In the genomic region with DNA sequence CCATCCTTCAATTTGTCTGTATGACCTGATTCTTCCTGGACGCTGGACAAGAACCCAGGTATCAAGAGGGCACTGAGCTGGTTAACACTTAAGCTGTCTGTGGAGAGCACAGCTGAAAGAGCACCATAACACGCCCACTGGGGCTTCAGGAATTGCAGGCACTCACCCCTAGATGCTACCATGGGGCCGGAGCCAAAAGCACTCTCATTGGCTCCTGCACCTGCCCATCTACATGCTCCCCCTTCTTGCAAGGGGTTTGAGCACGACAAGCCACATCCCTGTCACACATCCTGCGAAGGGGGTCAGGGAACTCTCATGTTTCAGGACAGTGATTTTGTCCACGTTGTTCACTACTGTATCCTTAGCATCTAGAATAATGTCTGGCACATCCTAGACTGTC, we compare ENCODE assay signal across 26 cellular contexts. TPM values are rescaled to one million over a fixed set of nuclear protein-coding genes. Genes with fewer than 3 reads are reported as not detected.
DNase-seq lines count a peak whose midpoint lies in the region; ATAC-seq, FAIRE-seq and TF ChIP-seq lines count a peak whose summit lies in the region.
"Had no signal": no experiment of that assay in that cellular context is flagged by ENCODE, and none has a peak within 500 bp of the region (broad histone marks: within the 10 kb centered on the region; RNA-seq: fewer than 3 reads in every experiment).

No MANE protein-coding gene starts in this region.

- H3K79me1 ChIP-seq in H9 (ENCODE audit: insufficient read depth, low read depth, low read length, poor library complexity, severe bottlenecking), result no peaks in the 10 kb centered on the region

- no peak overlapping the region for H4K5ac ChIP-seq in H9 (ENCODE audit: insufficient read length, low read depth, low read length)

- H3K9me3 ChIP-seq in A549, result no peaks in the 10 kb centered on the region
- H3K9me3 ChIP-seq in H9 (ENCODE audit: control insufficient read depth, low read depth, low read length), result no peaks in the 10 kb centered on the region
- H3K9me3 ChIP-seq in iPS DF 6.9 (ENCODE audit: control insufficient read depth, insufficient read depth, low read length), result no peaks in the 10 kb centered on the region
- H3K9me3 ChIP-seq: BLaER1, left lung had no signal

- no peak for FAIRE-seq in A549 (lab: Jason Lieb, UNC)
- FAIRE-seq: GM12891, small intestine had no signal

- no peak overlapping the region for H3T11ph ChIP-seq in H9 (ENCODE audit: low read length)

- CTCF ChIA-PET in A549 (lab: Yijun Ruan, JAX), result no interaction called here

- H3K36me3 Mint-ChIP-seq in H9 (ENCODE audit: insufficient read depth in 1 of 3, low read depth in 3 of 3), result no peaks in the 10 kb centered on the region
- H3K36me3 Mint-ChIP-seq: mesothelial cell of epicardium; naive thymus-derived CD4-positive, alpha-beta T cell; type B pancreatic cell had no signal

- TF ChIP-seq POLR2A in A549 (IDR thresholded peaks at IDR 0.05; ENCODE audit: low read length), result no peak
- TF ChIP-seq POLR2A in lower leg skin (IDR thresholded peaks at IDR 0.05), result no peak

- H3K56ac ChIP-seq in H9 (ENCODE audit: insufficient read length, low read depth, low read length), result no peak overlapping the region

- no peak overlapping the region for H2BK20ac ChIP-seq in H9 (ENCODE audit: low read depth, low read length, poor library complexity, severe bottlenecking)

- 0 out of 2 replicates have a peak, but pooled peaks cover 2% of the 10 kb centered on the region for H3K27me3 Mint-ChIP-seq in H9 (ENCODE audit: low read depth)

- H3K9ac ChIP-seq in H9 (ENCODE audit: extremely low read depth, insufficient read length, low read length), result no peak overlapping the region
- H3K9ac ChIP-seq: BLaER1 had no signal

- H3K27ac ChIP-seq in A549 (no peak overlapping the region), H9 (ENCODE audit: insufficient read length, low read depth, low read length) (no peak overlapping the region), iPS DF 6.9 (ENCODE audit: low read length) (no peak overlapping the region)
- H3K27ac ChIP-seq: BLaER1, left lung, SK-N-MC had no signal

- H3K27me3 ChIP-seq in H9 (ENCODE audit: insufficient read depth, low read length) (no peaks in the 10 kb centered on the region), iPS DF 6.9 (ENCODE audit: control insufficient read depth, insufficient read depth, low read length) (no peaks in the 10 kb centered on the region)
- H3K27me3 ChIP-seq: BLaER1, left lung had no signal

- POLR2A ChIA-PET in A549 (lab: Yijun Ruan, JAX), result no interaction called here

- no peaks in the 10 kb centered on the region for H3K36me3 ChIP-seq in iPS DF 6.9 (ENCODE audit: control insufficient read depth, insufficient read depth, low read length)
- H3K36me3 ChIP-seq: BLaER1, left lung had no signal

- no peak overlapping the region for H3K23ac ChIP-seq in H9 (ENCODE audit: insufficient read length, low read depth, low read length)

- ATAC-seq in A549 (peak; percentile 50 to 56; a peak in 4 of 6 replicates), HG03354 (IDR thresholded peaks at IDR 0.05; ENCODE audit: poor library complexity, severe bottlenecking, unreplicated experiment) (no peak)
- ATAC-seq: left lung; naive thymus-derived CD4-positive, alpha-beta T cell had no signal

- 12% methylated on average over 6 of the region's 6 CpGs for WGBS in A549 (ENCODE audit: missing lambda C conversion rate)
- no CpG with 5 or more reads among the region's 6 CpGs for WGBS in H9 (ENCODE audit: extremely low coverage, insufficient read length, low lambda C conversion rate)
- WGBS in iPS DF 6.9 (ENCODE audit: insufficient coverage, insufficient read length), result no CpG with 5 or more reads among the region's 6 CpGs
- 53 to 70% methylated on average over 6 of the region's 6 CpGs for WGBS in lower leg skin, 2 donors

- TF ChIP-seq CTCF in A549 (IDR thresholded peaks at IDR 0.05) (no peak), H9 (conservative IDR thresholded peaks at IDR 0.05) (no peak), lower leg skin (IDR thresholded peaks at IDR 0.05) (no peak)

- no peak overlapping the region for H2BK5ac ChIP-seq in H9 (ENCODE audit: insufficient read length, low read length)

- no peak overlapping the region for H2AFZ ChIP-seq in H9 (ENCODE audit: low read length)

- H3K18ac ChIP-seq in H9 (ENCODE audit: insufficient read length, low read depth, low read length), result no peak overlapping the region

- no peak overlapping the region for H3K4me3 Mint-ChIP-seq in H9
- H3K4me3 Mint-ChIP-seq: activated CD4-positive, alpha-beta T cell treated with anti-CD3 and anti-CD28 coated beads, Interleukin-2, amount 10 ng/mL, durations not matched to agents 24 days and 14 days; mesothelial cell of epicardium; naive thymus-derived CD4-positive, alpha-beta T cell; type B pancreatic cell had no signal

- H3K4me1 ChIP-seq in A549, result no peaks in the 10 kb centered on the region
- no peaks in the 10 kb centered on the region for H3K4me1 ChIP-seq in H9 (ENCODE audit: insufficient read depth, low read length)
- H3K4me1 ChIP-seq in iPS DF 6.9 (ENCODE audit: control insufficient read depth, insufficient read depth, low read length), result no peaks in the 10 kb centered on the region
- H3K4me1 ChIP-seq: BLaER1, left lung had no signal

- peaks cover 0 to 2% of the 10 kb centered on the region in 2 experiments; a peak in 2 of 4 replicates for H3K4me1 Mint-ChIP-seq in H9
- H3K4me1 Mint-ChIP-seq: activated CD4-positive, alpha-beta T cell treated with anti-CD3 and anti-CD28 coated beads, Interleukin-2, amount 10 ng/mL, durations not matched to agents 24 days and 14 days; mesothelial cell of epicardium; naive thymus-derived CD4-positive, alpha-beta T cell had no signal

- H3K4ac ChIP-seq in H9 (ENCODE audit: low read depth, low read length), result no peak overlapping the region

- H2AK5ac ChIP-seq in H9 (ENCODE audit: insufficient read length, low read length), result no peak overlapping the region

- H2BK120ac ChIP-seq in H9 (ENCODE audit: low read depth, low read length, poor library complexity, severe bottlenecking), result no peak overlapping the region

- no peak overlapping the region for H3K4me2 ChIP-seq in A549
- peak overlapping the region; percentile 18 for H3K4me2 ChIP-seq in H9 (ENCODE audit: insufficient read depth, insufficient read length, low read length)
- H3K4me2 ChIP-seq: BLaER1 had no signal

- H3K27ac Mint-ChIP-seq in H9, result no peak overlapping the region
- H3K27ac Mint-ChIP-seq: activated CD4-positive, alpha-beta T cell treated with anti-CD3 and anti-CD28 coated beads, Interleukin-2, amount 10 ng/mL, durations not matched to agents 24 days and 14 days; mesothelial cell of epicardium; naive thymus-derived CD4-positive, alpha-beta T cell; type B pancreatic cell had no signal

- no peak overlapping the region for H3K14ac ChIP-seq in H9 (ENCODE audit: insufficient read depth, low read length)

- TF ChIP-seq RAD21 in A549 (conservative IDR thresholded peaks at IDR 0.05 in 1 of 2, IDR thresholded peaks at IDR 0.05 in 1 of 2), result no peak

- H3K9me3 Mint-ChIP-seq in H9, result no peaks in the 10 kb centered on the region
- H3K9me3 Mint-ChIP-seq: activated CD4-positive, alpha-beta T cell treated with anti-CD3 and anti-CD28 coated beads, Interleukin-2, amount 10 ng/mL, durations not matched to agents 24 days and 14 days; naive thymus-derived CD4-positive, alpha-beta T cell; type B pancreatic cell had no signal

- H2BK12ac ChIP-seq in H9 (ENCODE audit: insufficient read length, low read depth, low read length), result no peak overlapping the region

- peak in 1 of 2 experiments; percentile 25 for DNase-seq in A549 (ENCODE audit: low read depth in 1 of 2, low spot score in 1 of 2)
- DNase-seq in H9, result peak; percentile 91
- DNase-seq in SK-N-DZ (ENCODE audit: low spot score), result peak; percentile 64
- DNase-seq in iPS DF 6.9 (ENCODE audit: low read depth, low spot score), result peak; percentile 33
- no peak for DNase-seq in amniotic stem cell (lab: John Stamatoyannopoulos, UW)
- DNase-seq in lower leg skin (ENCODE audit: low spot score in 2 of 2), result no peak
- no peak for DNase-seq in stimulated activated naive CD4-positive, alpha-beta T cell (lab: John Stamatoyannopoulos, UW)
- DNase-seq: activated CD4-positive, alpha-beta T cell treated with anti-CD3 and anti-CD28 coated beads, Interleukin-2, amount 10 ng/mL, durations not matched to agents 24 days and 14 days; activated naive CD4-positive, alpha-beta T cell treated with anti-CD3 and anti-CD28 coated beads, Interleukin-2, amount 50 U/mL, for 16 hours; COR-L47; DMS79; HCEC 1CT; KBM-7; left lung; naive thymus-derived CD4-positive, alpha-beta T cell; NCI-H1436 treated with DMSO at 0.1 percent for 48 hours; NCI-H510A treated with DMSO at 0.1 percent for 48 hours; small intestine; stimulated activated CD4-positive, alpha-beta T cell treated with anti-CD3 and anti-CD28 coated beads, Interleukin-1b, Interleukin-23, amount 100 ng/mL, for 48 hours; T-helper 2 cell had no signal

- no peaks in the 10 kb centered on the region for H3K23me2 ChIP-seq in H9 (ENCODE audit: insufficient read length, low read depth, low read length, poor library complexity, severe bottlenecking)

- no peak overlapping the region for H2BK15ac ChIP-seq in H9 (ENCODE audit: low read depth, low read length)

- H4K8ac ChIP-seq in H9 (replicated peaks; ENCODE audit: insufficient read length, low read depth, low read length), result no peak overlapping the region

- no peak for TF ChIP-seq EP300 in A549 (IDR thresholded peaks at IDR 0.05)

- no peak overlapping the region for H4K91ac ChIP-seq in H9 (ENCODE audit: insufficient read length, low read depth, low read length)

- H4K20me1 ChIP-seq in H9 (ENCODE audit: control insufficient read depth, insufficient read depth, insufficient read length), result no peaks in the 10 kb centered on the region
- H4K20me1 ChIP-seq: BLaER1 had no signal

- H3K79me2 ChIP-seq in H9 (ENCODE audit: insufficient read depth, low read length), result no peaks in the 10 kb centered on the region

- H3K4me3 ChIP-seq in A549, result no peak overlapping the region
- no peak overlapping the region for H3K4me3 ChIP-seq in iPS DF 6.9 (ENCODE audit: low read length)
- H3K4me3 ChIP-seq in lower leg skin (ENCODE audit: low read depth, poor library complexity, severe bottlenecking), result no peak overlapping the region
- H3K4me3 ChIP-seq: BLaER1, left lung, SK-N-MC had no signal

- intact Hi-C loops in lower leg skin (cut with DNase I; ENCODE audit: low total_unique reads), result no loop called here

RNA-seq across cellular contexts. Expression of gene TBC1D15, which starts 35.1 kb away (rescaled TPM):
- 37.8 and 52.2 TPM in 2 replicates for polyA plus RNA-seq in A549 (2011; rRNA removed)
- polyA plus RNA-seq in A549 (2012; cell fraction: cytosol; rRNA removed), result 8.8 and 9.4 TPM in 2 replicates
- polyA plus RNA-seq in A549 (2012; cell fraction: nucleus; rRNA removed), result 5.9 and 9.2 TPM in 2 replicates
- 34.8 to 42.2 TPM (median 41.9 TPM) in 3 replicates for polyA plus RNA-seq in A549 (2017; fragmentation: RNase III; extraction: RNeasy Plus Mini Kit Qiagen cat#74134 plus additional on column Dnase treatment)
- polyA minus RNA-seq in A549 (2011; rRNA and poly(A)+ RNA removed), result 16.5 and 18.1 TPM in 2 replicates
- 39.7 and 44.4 TPM in 2 replicates for total RNA-seq in H9 (2021)
- 19.1 and 19.8 TPM in 2 replicates for polyA plus RNA-seq in SK-N-DZ (2014; cell fraction: cytosol; rRNA removed)
- 32.5 and 60.4 TPM in 2 replicates for polyA plus RNA-seq in SK-N-DZ (2014; cell fraction: nucleus; rRNA removed)
- 10 to 100 TPM; 29.1 to 52.2 (median 41.3) TPM for total RNA-seq in lower leg skin

RNA-seq across cellular contexts. Expression of gene RAB21, which starts 49.8 kb away (rescaled TPM):
- 23.8 and 33.3 TPM in 2 replicates for polyA plus RNA-seq in A549 (2011; rRNA removed)
- 5.4 and 5.9 TPM in 2 replicates for polyA plus RNA-seq in A549 (2012; cell fraction: cytosol; rRNA removed)
- 1.2 and 1.3 TPM in 2 replicates for polyA plus RNA-seq in A549 (2012; cell fraction: nucleus; rRNA removed)
- polyA plus RNA-seq in A549 (2017; fragmentation: RNase III; extraction: RNeasy Plus Mini Kit Qiagen cat#74134 plus additional on column Dnase treatment), result 30.5 to 33.1 TPM (median 32.4 TPM) in 3 replicates
- 7.7 and 9.3 TPM in 2 replicates for polyA minus RNA-seq in A549 (2011; rRNA and poly(A)+ RNA removed)
- 48.0 and 53.0 TPM in 2 replicates for total RNA-seq in H9 (2021)
- 16.8 and 23.1 TPM in 2 replicates for polyA plus RNA-seq in SK-N-DZ (2014; cell fraction: cytosol; rRNA removed)
- 4.3 and 5.7 TPM in 2 replicates for polyA plus RNA-seq in SK-N-DZ (2014; cell fraction: nucleus; rRNA removed)
- total RNA-seq in lower leg skin, result 10 to 100 TPM; 34.2 to 51.8 (median 39.1) TPM

Comparison
In these comparisons a context has a peak if more than half of its experiments do, and no peak if none do; other contexts are left out.
1. DNase-seq: peak in H9 (single experiment), SK-N-DZ (single experiment) and iPS DF 6.9 (single experiment); none in amniotic stem cell (single experiment), lower leg skin (0 of 2) and stimulated activated naive CD4-positive, alpha-beta T cell (0 of 6).